ENCODE assay signal across 1 cellular context in the genomic region with DNA sequence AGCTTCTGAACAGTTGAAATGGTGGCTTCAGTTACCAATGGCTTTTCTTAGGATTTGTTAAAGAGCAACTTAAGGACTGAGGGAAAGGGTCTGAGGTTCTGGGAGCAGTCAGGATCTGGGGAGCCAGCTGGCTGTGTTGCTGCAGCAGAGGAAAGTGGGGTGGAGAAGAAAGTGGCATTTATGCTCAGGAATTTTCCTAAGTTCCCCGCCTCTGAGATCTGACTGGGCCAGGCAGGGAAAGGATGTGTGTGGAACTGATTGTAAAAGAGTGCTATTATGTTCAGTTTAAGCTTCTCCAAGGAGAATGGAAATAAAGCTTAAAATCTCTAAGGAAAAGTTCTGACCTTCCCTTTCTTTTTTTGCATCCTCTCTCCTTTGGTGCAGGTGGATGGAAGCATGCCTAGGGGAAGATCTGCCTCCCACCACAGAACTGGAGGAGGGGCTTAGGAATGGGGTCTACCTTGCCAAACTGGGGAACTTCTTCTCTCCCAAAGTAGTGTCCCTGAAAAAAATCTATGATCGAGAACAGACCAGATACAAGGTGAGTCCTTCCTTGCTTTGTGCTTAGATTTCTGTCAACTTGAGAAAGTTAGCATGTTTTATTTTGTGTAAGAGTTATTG.
TF ChIP-seq lines count a peak whose summit lies in the region.

No MANE protein-coding gene starts in this region.

TF ChIP-seq in SK-N-SH treated with all-trans-retinoic acid at 6 μM for 48 hours, 23 proteins besides CTCF, POLR2A, EP300 and RAD21 (continued from another document):
- TF ChIP-seq PATZ1 (CRISPR knock-in tag; IDR thresholded peaks at IDR 0.05; ENCODE audit: borderline replicate concordance) (no peak), ZFP30 (CRISPR knock-in tag; IDR thresholded peaks at IDR 0.05) (no peak), POU6F1 (CRISPR knock-in tag; IDR thresholded peaks at IDR 0.05; ENCODE audit: borderline replicate concordance, low read depth) (no peak)
